In the genomic region with DNA sequence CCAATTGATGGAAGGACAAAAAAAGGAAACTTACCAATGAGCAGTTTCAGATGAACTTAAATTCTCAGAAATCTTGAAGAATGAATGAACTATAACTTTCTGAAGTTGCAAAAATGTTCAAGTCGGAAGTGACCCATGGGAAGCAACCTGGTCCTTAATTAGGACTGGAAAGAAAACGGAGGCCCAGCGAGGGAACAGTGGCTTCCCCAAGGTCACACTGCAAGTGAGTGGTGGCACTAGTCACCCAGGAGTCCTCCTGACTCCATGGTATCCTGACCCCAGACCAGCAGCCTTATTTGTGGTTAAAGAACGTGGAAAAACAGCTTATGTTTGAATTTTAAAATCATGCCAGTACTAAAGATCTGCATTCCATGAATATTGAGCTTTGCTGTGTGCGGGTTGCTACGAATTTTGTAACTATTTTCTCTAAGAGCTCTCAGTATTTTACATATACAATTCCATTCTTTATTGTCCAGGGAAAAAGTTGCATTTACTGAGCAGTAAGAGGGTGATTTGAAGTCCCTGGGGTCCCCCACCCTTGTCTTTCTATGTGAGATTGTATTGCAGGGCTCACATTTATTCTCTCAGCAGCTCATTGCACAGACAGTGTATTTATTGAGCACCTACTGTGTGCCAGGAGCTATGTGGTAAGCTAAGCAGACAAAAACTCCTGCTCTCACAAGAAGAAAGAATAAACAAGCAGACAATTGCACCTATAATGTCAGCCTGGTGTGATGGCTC, we compare ENCODE assay signal across 9 cellular contexts.
DNase-seq lines count a peak whose midpoint lies in the region; ATAC-seq and TF ChIP-seq lines count a peak whose summit lies in the region.
"Had no signal": no experiment of that assay in that cellular context is flagged by ENCODE, and none has a peak within 500 bp of the region (broad histone marks: within the 10 kb centered on the region; RNA-seq: fewer than 3 reads in every experiment).

No MANE protein-coding gene starts in this region.

- peak overlapping the region; percentile 77 for H3K4me3 Mint-ChIP-seq in activated T-cell treated with anti-CD3 and anti-CD28 coated beads, Interleukin-2, amount 50 U/mL, for 4 hours

- peak in 1 of 2 donors; percentile 1 for ATAC-seq in activated T-cell treated with anti-CD3 and anti-CD28 coated beads, Interleukin-2, amount 50 U/mL, for 4 hours
- ATAC-seq in foreskin keratinocyte (no peak), HG03571 (IDR thresholded peaks at IDR 0.05; ENCODE audit: unreplicated experiment) (no peak)

- peak overlapping the region; percentile 66 for H3K27ac ChIP-seq in foreskin keratinocyte
- H3K27ac ChIP-seq in stomach, result peak overlapping the region in 4 of 5 donors; percentile 32 to 61 (median 56)
- H3K27ac ChIP-seq: WERI-Rb-1 had no signal

- DNase-seq in activated T-cell treated with anti-CD3 and anti-CD28 coated beads, Interleukin-2, amount 50 U/mL, for 4 hours, result no peak
- DNase-seq in activated T-cell treated with anti-CD3 and anti-CD28 coated beads, Interleukin-2, amount 50 U/mL, for 1 hour, result no peak
- DNase-seq in foreskin keratinocyte (no peak), stomach (no peak), GM10248 (ENCODE audit: extremely low spot score) (no peak), LoVo (ENCODE audit: low spot score) (no peak)

- no peak for TF ChIP-seq POLR2A in stomach (IDR thresholded peaks at IDR 0.05)

- H3K36me3 ChIP-seq in stomach, result no peaks in the 10 kb centered on the region
- H3K36me3 ChIP-seq: WERI-Rb-1 had no signal

- H3K9me3 Mint-ChIP-seq in activated T-cell treated with anti-CD3 and anti-CD28 coated beads, Interleukin-2, amount 50 U/mL, for 4 hours, result no peaks in the 10 kb centered on the region

- WGBS in stomach, 5 donors, result 69 to 82% (median 80%) methylated on average over 6 of the region's 6 CpGs

- CTCF ChIA-PET in GM10248 (lab: Yijun Ruan, JAX), result interaction anchor here (0.9 to 4.1 kb wide), 5 partner anchors 15 to 58 kb away, joined by 3 to 18 read pairs (median 3); no protein-coding TSS in a partner anchor

- TF ChIP-seq CTCF in WI38 (IDR thresholded peaks at IDR 0.05; ENCODE audit: low read depth, low read length), result no peak
- TF ChIP-seq CTCF in foreskin keratinocyte (conservative IDR thresholded peaks at IDR 0.05), result no peak
- TF ChIP-seq CTCF in stomach (IDR thresholded peaks at IDR 0.05), result no peak
- TF ChIP-seq CTCF in GM10248 (IDR thresholded peaks at IDR 0.05; ENCODE audit: control extremely low read depth, extremely low read depth, low read depth, missing control alignments), result no peak

- H3K27me3 Mint-ChIP-seq in activated T-cell treated with anti-CD3 and anti-CD28 coated beads, Interleukin-2, amount 50 U/mL, for 4 hours (ENCODE audit: low read depth), result no peaks in the 10 kb centered on the region

- intact Hi-C loops in stomach (cut with DNase I; ENCODE audit: low total_unique reads), result no loop called here

- TF ChIP-seq EP300 in stomach (IDR thresholded peaks at IDR 0.05), result no peak

- H3K36me3 Mint-ChIP-seq in activated T-cell treated with anti-CD3 and anti-CD28 coated beads, Interleukin-2, amount 50 U/mL, for 4 hours (ENCODE audit: insufficient read depth), result peaks cover 3% of the 10 kb centered on the region

- peaks cover 19% of the 10 kb centered on the region for H3K4me1 ChIP-seq in foreskin keratinocyte
- H3K4me1 ChIP-seq in stomach, result peaks cover 0 to 26% (median 4%) of the 10 kb centered on the region in 4 donors

- H3K27me3 ChIP-seq in foreskin keratinocyte (no peaks in the 10 kb centered on the region), stomach (no peaks in the 10 kb centered on the region)

- no peaks in the 10 kb centered on the region for H3K9me3 ChIP-seq in stomach

- H3K4me3 ChIP-seq in WI38 (ENCODE audit: low read depth, low read length) (peak overlapping the region; percentile 11; the same call in 1 of the 2 replicates), stomach (no peak overlapping the region)

- H3K4me1 Mint-ChIP-seq in activated T-cell treated with anti-CD3 and anti-CD28 coated beads, Interleukin-2, amount 50 U/mL, for 4 hours (ENCODE audit: low read depth), result peaks cover 54% of the 10 kb centered on the region

- POLR2A ChIA-PET in GM10248 (lab: Yijun Ruan, JAX), result interaction anchor here (0.5 to 2.1 kb wide), 2 partner anchors 52 to 96 kb away, joined by 4 read pairs; a partner anchor contains a TSS
